In genomic region chr1:223022641-223023473, GRCh38 we compare ENCODE assay signal across 11 cellular contexts.
DNase-seq lines count a peak whose midpoint lies in the region; ATAC-seq and TF ChIP-seq lines count a peak whose summit lies in the region.
"Had no signal": no experiment of that assay in that cellular context is flagged by ENCODE, and none has a peak within 500 bp of the region (broad histone marks: within the 10 kb centered on the region; RNA-seq: fewer than 3 reads in every experiment).

No MANE protein-coding gene starts in this region.

- no peak overlapping the region for H4K91ac ChIP-seq in IMR-90 (ENCODE audit: insufficient read depth, low read depth, low read length)

- no peak overlapping the region for H3K4me3 Mint-ChIP-seq in activated T-helper 1 cell treated with anti-CD3 and anti-CD28 coated beads, Interleukin-12 subunit alpha, Interleukin-12 subunit beta, Interleukin-2, Interleukin-4 antibody, amounts not matched to agents 30 ng/mL and 10 ng/mL and 1 ng/mL, durations not matched to agents 14 hours and 24 hours and 36 hours

- H3K4me3 ChIP-seq in IMR-90 (ENCODE audit: insufficient read depth, low read depth, low read length) (no peak overlapping the region), Panc1 (ENCODE audit: low read depth in 2 of 2, low read length in 2 of 2) (no peak overlapping the region), iPS-18c (ENCODE audit: insufficient read depth, low read depth, low read length) (0 out of 2 replicates have a peak overlapping the region, but pooled peaks have one; percentile 32), skeletal muscle cell (ENCODE audit: low read depth, low read length) (no peak overlapping the region)

- H3K4ac ChIP-seq in IMR-90 (ENCODE audit: low read depth, low read length) = no peak overlapping the region

- H2BK120ac ChIP-seq in IMR-90 (ENCODE audit: low read depth, low read length) = no peak overlapping the region

- no peak for TF ChIP-seq POLR2A in IMR-90 (IDR thresholded peaks at IDR 0.05; ENCODE audit: low read depth, low read length)

- no peak overlapping the region for H2BK20ac ChIP-seq in IMR-90 (ENCODE audit: low read depth, low read length)

- no peaks in the 10 kb centered on the region for H3K4me1 ChIP-seq in IMR-90 (ENCODE audit: control insufficient read depth, insufficient read depth, low read length)
- no peaks in the 10 kb centered on the region for H3K4me1 ChIP-seq in Panc1 (ENCODE audit: control insufficient read depth, insufficient read depth, low read length)

- H3K9me3 Mint-ChIP-seq in activated T-helper 1 cell treated with anti-CD3 and anti-CD28 coated beads, Interleukin-12 subunit alpha, Interleukin-12 subunit beta, Interleukin-2, Interleukin-4 antibody, amounts not matched to agents 30 ng/mL and 10 ng/mL and 1 ng/mL, durations not matched to agents 14 hours and 24 hours and 36 hours = no peaks in the 10 kb centered on the region

- peak; percentile 17; the same call in 1 of the 2 replicates for ATAC-seq in IMR-90 (ENCODE audit: low read depth)
- ATAC-seq in Panc1 = peak; percentile 53; the same call in 1 of the 2 replicates

- no peaks in the 10 kb centered on the region for H3K9me3 ChIP-seq in IMR-90 (ENCODE audit: control insufficient read depth, insufficient read depth, low read length)
- no peaks in the 10 kb centered on the region for H3K9me3 ChIP-seq in Panc1 (ENCODE audit: control insufficient read depth, insufficient read depth, low read depth, low read length)
- H3K9me3 ChIP-seq in iPS-18c (ENCODE audit: control insufficient read depth, insufficient read depth, low read length) = no peaks in the 10 kb centered on the region

- H2AK5ac ChIP-seq in IMR-90 (ENCODE audit: low read depth, low read length) = no peak overlapping the region

- H3K79me1 ChIP-seq in IMR-90 (ENCODE audit: low read depth in 1 of 2, low read length in 2 of 2) = no peaks in the 10 kb centered on the region

- H3K36me3 ChIP-seq in IMR-90 (ENCODE audit: control insufficient read depth, insufficient read depth, low read length) (no peaks in the 10 kb centered on the region), Panc1 (ENCODE audit: control insufficient read depth, insufficient read depth, low read length) (no peaks in the 10 kb centered on the region)

- no peak overlapping the region for H3K9ac ChIP-seq in IMR-90 (ENCODE audit: low read depth, low read length)

- H3K4me1 Mint-ChIP-seq in activated T-helper 1 cell treated with anti-CD3 and anti-CD28 coated beads, Interleukin-12 subunit alpha, Interleukin-12 subunit beta, Interleukin-2, Interleukin-4 antibody, amounts not matched to agents 30 ng/mL and 10 ng/mL and 1 ng/mL, durations not matched to agents 14 hours and 24 hours and 36 hours (ENCODE audit: low read depth) = no peaks in the 10 kb centered on the region

- no peak overlapping the region for H3K4me2 ChIP-seq in IMR-90 (ENCODE audit: low read depth, low read length)

- no peaks in the 10 kb centered on the region for H3K36me3 Mint-ChIP-seq in activated T-helper 1 cell treated with anti-CD3 and anti-CD28 coated beads, Interleukin-12 subunit alpha, Interleukin-12 subunit beta, Interleukin-2, Interleukin-4 antibody, amounts not matched to agents 30 ng/mL and 10 ng/mL and 1 ng/mL, durations not matched to agents 14 hours and 24 hours and 36 hours (ENCODE audit: low read depth)

- BruUV-seq in IMR-90 (replicated peaks; lab: Mats Ljungman, UMichigan) = no TSS peak
- BruUV-seq in Panc1 (replicated peaks; lab: Mats Ljungman, UMichigan) = no TSS peak

- TF ChIP-seq CTCF in IMR-90 (conservative IDR thresholded peaks at IDR 0.05; ENCODE audit: low read depth, low read length) (no peak), Panc1 (IDR thresholded peaks at IDR 0.05) (no peak)

- no peak overlapping the region for H3K14ac ChIP-seq in IMR-90 (replicated peaks; ENCODE audit: low read depth, low read length)

- no peak overlapping the region for H3K56ac ChIP-seq in IMR-90 (ENCODE audit: extremely low read depth, insufficient read depth, low read length)

- H2BK5ac ChIP-seq in IMR-90 (ENCODE audit: low read depth, low read length, poor library complexity, severe bottlenecking) = no peak overlapping the region

- H2BK15ac ChIP-seq in IMR-90 (ENCODE audit: low read depth, low read length) = no peak overlapping the region

- no peak overlapping the region for H3K27ac Mint-ChIP-seq in activated T-helper 1 cell treated with anti-CD3 and anti-CD28 coated beads, Interleukin-12 subunit alpha, Interleukin-12 subunit beta, Interleukin-2, Interleukin-4 antibody, amounts not matched to agents 30 ng/mL and 10 ng/mL and 1 ng/mL, durations not matched to agents 14 hours and 24 hours and 36 hours

- H4K8ac ChIP-seq in IMR-90 (ENCODE audit: low read depth in 2 of 2, low read length in 2 of 2) = no peak overlapping the region

- H3K27me3 ChIP-seq in IMR-90 (ENCODE audit: control insufficient read depth, insufficient read depth, low read length) (peaks cover 3% of the 10 kb centered on the region), Panc1 (ENCODE audit: control insufficient read depth, insufficient read depth, low read length) (no peaks in the 10 kb centered on the region)

- H2AK9ac ChIP-seq in IMR-90 (replicated peaks; ENCODE audit: low read depth, low read length, poor library complexity) = no peak overlapping the region

- no peak overlapping the region for H4K5ac ChIP-seq in IMR-90 (ENCODE audit: low read depth, low read length)

- 10% methylated on average over 3 of the region's 7 CpGs; no CpG with 5 or more reads in 1 of the 2 experiments for WGBS in IMR-90 (ENCODE audit: extremely low coverage in 2 of 2, insufficient read length in 1 of 2), 2 experiments

- intact Hi-C loops in IMR-90 (cut with micrococcal nuclease) (no loop called here), Panc1 (cut with micrococcal nuclease; ENCODE audit: unreplicated experiment) (no loop called here)
- intact Hi-C loops in activated T-helper 1 cell treated with anti-CD3 and anti-CD28 coated beads, Interleukin-12 subunit alpha, Interleukin-12 subunit beta, Interleukin-2, Interleukin-4 antibody, amounts not matched to agents 30 ng/mL and 10 ng/mL and 1 ng/mL, durations not matched to agents 14 hours and 24 hours and 36 hours (cut with micrococcal nuclease) = no loop called here

- no peaks in the 10 kb centered on the region for H3K27me3 Mint-ChIP-seq in activated T-helper 1 cell treated with anti-CD3 and anti-CD28 coated beads, Interleukin-12 subunit alpha, Interleukin-12 subunit beta, Interleukin-2, Interleukin-4 antibody, amounts not matched to agents 30 ng/mL and 10 ng/mL and 1 ng/mL, durations not matched to agents 14 hours and 24 hours and 36 hours (ENCODE audit: insufficient read depth)

- POLR2A ChIA-PET in IMR-90 (lab: Charles Lee; ENCODE audit: unreplicated experiment) = no interaction called here
- POLR2A ChIA-PET in Panc1 (lab: Charles Lee) = no interaction called here

- H3K27ac ChIP-seq in IMR-90 (ENCODE audit: insufficient read depth, low read length) (no peak overlapping the region), Panc1 (ENCODE audit: low read length) (no peak overlapping the region)

- H3K18ac ChIP-seq in IMR-90 (ENCODE audit: low read depth, low read length) = no peak overlapping the region

- dilution Hi-C loops in IMR-90 (cut with HindIII; ENCODE audit: low sequenced_read_pairs, unreplicated experiment) = no loop called here

- CTCF ChIA-PET in IMR-90 (lab: Yijun Ruan, JAX) = no interaction called here
- CTCF ChIA-PET in Panc1 (lab: Charles Lee) = no interaction called here

- DNase-seq in IMR-90 (no peak), Panc1 (ENCODE audit: low read depth, low spot score) (no peak), skeletal muscle cell (ENCODE audit: low read depth) (peak; percentile 54), NCI-H1436 treated with DMSO at 0.1 percent for 48 hours (lab: John Stamatoyannopoulos, UW) (no peak)
- DNase-seq in activated CD4-positive, alpha-beta T cell treated with anti-CD3 and anti-CD28 coated beads for 1 hour = no peak
- DNase-seq in activated T-helper 1 cell treated with anti-CD3 and anti-CD28 coated beads, Interleukin-12 subunit alpha, Interleukin-12 subunit beta, Interleukin-2, Interleukin-4 antibody, amounts not matched to agents 30 ng/mL and 10 ng/mL and 1 ng/mL, durations not matched to agents 14 hours and 24 hours and 36 hours (ENCODE audit: low spot score) = no peak
- DNase-seq: amniotic stem cell, erythroblast, left cardiac atrium, NCI-H1105 had no signal

- H3K23ac ChIP-seq in IMR-90 (ENCODE audit: low read depth, low read length) = no peak overlapping the region

- in situ Hi-C loops in IMR-90 (cut with MboI; ENCODE audit: low sequenced_read_pairs) (no loop called here), Panc1 (cut with HindIII; ENCODE audit: low pct_unique_long_range_greater_than_20kb, low sequenced_read_pairs) (no loop called here)

- no peak for TF ChIP-seq RAD21 in IMR-90 (IDR thresholded peaks at IDR 0.05; ENCODE audit: low read length)

- no peaks in the 10 kb centered on the region for H3K9me1 ChIP-seq in IMR-90 (ENCODE audit: insufficient read depth, low read length)

- H4K20me1 ChIP-seq in IMR-90 (ENCODE audit: insufficient read depth, low read length) = no peaks in the 10 kb centered on the region

- no peak overlapping the region for H2AFZ ChIP-seq in IMR-90 (replicated peaks; ENCODE audit: low read length, poor library complexity)

TF ChIP-seq in IMR-90, 13 proteins besides CTCF, POLR2A, EP300 and RAD21 (continues in another document):
- TF ChIP-seq, protein P1, sequence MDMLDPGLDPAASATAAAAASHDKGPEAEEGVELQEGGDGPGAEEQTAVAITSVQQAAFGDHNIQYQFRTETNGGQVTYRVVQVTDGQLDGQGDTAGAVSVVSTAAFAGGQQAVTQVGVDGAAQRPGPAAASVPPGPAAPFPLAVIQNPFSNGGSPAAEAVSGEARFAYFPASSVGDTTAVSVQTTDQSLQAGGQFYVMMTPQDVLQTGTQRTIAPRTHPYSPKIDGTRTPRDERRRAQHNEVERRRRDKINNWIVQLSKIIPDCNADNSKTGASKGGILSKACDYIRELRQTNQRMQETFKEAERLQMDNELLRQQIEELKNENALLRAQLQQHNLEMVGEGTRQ (IDR thresholded peaks at IDR 0.05; ENCODE audit: low read depth, low read length) = no peak
- TF ChIP-seq MAFK (IDR thresholded peaks at IDR 0.05; ENCODE audit: low read depth, low read length) (no peak), SMC3 (IDR thresholded peaks at IDR 0.05; ENCODE audit: low read depth, low read length) (no peak), BHLHE40 (IDR thresholded peaks at IDR 0.05; ENCODE audit: low read depth, low read length) (no peak), CHD1 (IDR thresholded peaks at IDR 0.05; ENCODE audit: low read depth, low read length) (no peak), CEBPB (IDR thresholded peaks at IDR 0.05; ENCODE audit: low read depth, low read length) (no peak), FOS (IDR thresholded peaks at IDR 0.05; ENCODE audit: low read depth, low read length) (no peak)
